ENCODE assay signal across 25 cellular contexts in the genomic region with DNA sequence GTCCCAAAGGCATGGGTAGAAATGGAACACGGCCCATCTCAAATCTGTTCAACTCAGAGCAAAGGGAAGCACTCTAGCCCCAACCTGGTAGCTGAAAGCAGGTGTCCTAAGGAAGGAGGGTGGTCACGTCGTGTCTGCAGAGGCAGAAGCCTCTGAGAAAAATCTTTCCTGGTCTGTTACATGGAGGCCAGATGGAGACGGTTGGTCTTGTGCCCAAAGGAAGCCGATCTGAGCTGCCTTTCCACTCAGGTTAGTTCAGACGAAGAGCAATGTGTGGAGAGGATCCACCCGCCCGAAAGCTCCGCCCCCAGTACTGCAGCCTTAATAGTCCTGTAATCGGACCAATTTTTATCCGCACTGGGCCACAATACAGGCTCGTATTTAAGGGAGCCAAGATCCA.
"Had no signal": no experiment of that assay in that cellular context is flagged by ENCODE, and none has a peak within 500 bp of the region (broad histone marks: within the 10 kb centered on the region; RNA-seq: fewer than 3 reads in every experiment).

No MANE protein-coding gene starts in this region.

- DNase-seq: effector memory CD4-positive, alpha-beta T cell; heart left ventricle; hippocampal formation; kidney glomerular epithelial cell; mammary epithelial cell; mucosa of descending colon; naive thymus-derived CD8-positive, alpha-beta T cell; nucleus accumbens; psoas muscle; retina; spleen; stimulated activated CD4-positive, alpha-beta T cell treated with anti-CD3 and anti-CD28 coated beads, Interleukin-15, amount 100 ng/mL, for 24 hours; stimulated activated CD4-positive, alpha-beta T cell treated with anti-CD3 and anti-CD28 coated beads, Interleukin-1b, Interleukin-23, amount 100 ng/mL, for 48 hours; stimulated activated CD4-positive, alpha-beta T cell treated with anti-CD3 and anti-CD28 coated beads, Interleukin-4, amount 100 ng/mL, for 24 hours; stimulated activated naive B cell treated with anti-CD40 and anti-IgM and Interleukin-4, amounts not matched to agents 10 μg/mL and 1 μg/mL and 100 μg/mL, for 72 hours; stimulated activated naive CD8-positive, alpha-beta T cell treated with anti-CD3 and anti-CD28 coated beads, Interleukin-15, amount 100 ng/mL, for 72 hours; testis; upper lobe of right lung had no signal

- H3K9me3 ChIP-seq: heart left ventricle, mucosa of descending colon, psoas muscle, spleen, testis, tibial nerve, upper lobe of right lung had no signal

- H3K4me3 Mint-ChIP-seq: naive thymus-derived CD8-positive, alpha-beta T cell; neural crest cell; stimulated activated naive B cell treated with anti-CD40 and anti-IgM and Interleukin-4, amounts not matched to agents 10 μg/mL and 1 μg/mL and 100 μg/mL, for 72 hours; stimulated activated naive CD8-positive, alpha-beta T cell treated with anti-CD3 and anti-CD28 coated beads, Interleukin-15, amount 100 ng/mL, for 72 hours had no signal

- H3K4me3 ChIP-seq: heart left ventricle, mucosa of descending colon, psoas muscle, spleen, testis, tibial nerve, upper lobe of right lung had no signal

- H3K27me3 ChIP-seq: heart left ventricle, spleen, testis, tibial nerve, upper lobe of right lung had no signal

- ATAC-seq: esophagus mucosa; heart left ventricle; mucosa of descending colon; naive thymus-derived CD8-positive, alpha-beta T cell; psoas muscle; sciatic nerve; stimulated activated naive B cell treated with anti-CD40 and anti-IgM and Interleukin-4, amounts not matched to agents 10 μg/mL and 1 μg/mL and 100 μg/mL, for 72 hours; stimulated activated naive CD8-positive, alpha-beta T cell treated with anti-CD3 and anti-CD28 coated beads, Interleukin-15, amount 100 ng/mL, for 72 hours; upper lobe of right lung had no signal

- H3K27me3 Mint-ChIP-seq: naive thymus-derived CD8-positive, alpha-beta T cell; stimulated activated naive B cell treated with anti-CD40 and anti-IgM and Interleukin-4, amounts not matched to agents 10 μg/mL and 1 μg/mL and 100 μg/mL, for 72 hours; stimulated activated naive CD8-positive, alpha-beta T cell treated with anti-CD3 and anti-CD28 coated beads, Interleukin-15, amount 100 ng/mL, for 72 hours had no signal

- FAIRE-seq: endometrium, frontal cortex had no signal

- H3K4me1 ChIP-seq: heart left ventricle, parathyroid adenoma, psoas muscle, spleen, testis, tibial nerve, upper lobe of right lung had no signal

- H3K4me1 Mint-ChIP-seq: naive thymus-derived CD8-positive, alpha-beta T cell; stimulated activated naive B cell treated with anti-CD40 and anti-IgM and Interleukin-4, amounts not matched to agents 10 μg/mL and 1 μg/mL and 100 μg/mL, for 72 hours; stimulated activated naive CD8-positive, alpha-beta T cell treated with anti-CD3 and anti-CD28 coated beads, Interleukin-15, amount 100 ng/mL, for 72 hours had no signal

- H3K27ac ChIP-seq: heart left ventricle, parathyroid adenoma, psoas muscle, spleen, testis, tibial nerve, upper lobe of right lung had no signal

- H3K9ac ChIP-seq: parathyroid adenoma had no signal

- H3K9me3 Mint-ChIP-seq: naive thymus-derived CD8-positive, alpha-beta T cell; neural crest cell; stimulated activated naive B cell treated with anti-CD40 and anti-IgM and Interleukin-4, amounts not matched to agents 10 μg/mL and 1 μg/mL and 100 μg/mL, for 72 hours; stimulated activated naive CD8-positive, alpha-beta T cell treated with anti-CD3 and anti-CD28 coated beads, Interleukin-15, amount 100 ng/mL, for 72 hours had no signal

- H3K27ac Mint-ChIP-seq: stimulated activated naive B cell treated with anti-CD40 and anti-IgM and Interleukin-4, amounts not matched to agents 10 μg/mL and 1 μg/mL and 100 μg/mL, for 72 hours had no signal
